Comparison of ENCODE assay signal across 9 cellular contexts in genomic region chr2:207143131-207143473, GRCh38. TPM values are rescaled to one million over a fixed set of nuclear protein-coding genes. Genes with fewer than 3 reads are reported as not detected.
DNase-seq lines count a peak whose midpoint lies in the region; TF ChIP-seq lines count a peak whose summit lies in the region.
"Had no signal": no experiment of that assay in that cellular context is flagged by ENCODE, and none has a peak within 500 bp of the region (broad histone marks: within the 10 kb centered on the region; RNA-seq: fewer than 3 reads in every experiment).

No MANE protein-coding gene starts in this region.

- H3K4me1 ChIP-seq in MM.1S (ENCODE audit: low read length): peaks cover 46% of the 10 kb centered on the region
- peaks cover 38% of the 10 kb centered on the region for H3K4me1 ChIP-seq in ectodermal cell (ENCODE audit: control insufficient read depth, insufficient read depth, low read length)
- H3K4me1 ChIP-seq in neutrophil (ENCODE audit: control insufficient read depth in 1 of 2, insufficient read depth in 1 of 2, low read depth in 1 of 2, low read length in 1 of 2): peaks cover 75 to 80% of the 10 kb centered on the region in 2 experiments

- H3K27ac ChIP-seq in MM.1S (ENCODE audit: low read length) (peak overlapping the region; percentile 94), ectodermal cell (ENCODE audit: insufficient read depth, low read depth, low read length, poor library complexity, severe bottlenecking) (peak overlapping the region; percentile 73), neutrophil (peak overlapping the region; percentile 94)

- H3K79me2 ChIP-seq in MM.1S (ENCODE audit: low read length): peaks cover 14% of the 10 kb centered on the region

- no peaks in the 10 kb centered on the region for H4K20me1 ChIP-seq in MM.1S (ENCODE audit: insufficient read depth, low read length)

- H3K4me2 ChIP-seq in MM.1S (ENCODE audit: low read depth, low read length): peak overlapping the region; percentile 78

- H3K4me3 ChIP-seq in GM06990 (replicated peaks; ENCODE audit: low read depth, low read length) (no peak overlapping the region), MM.1S (ENCODE audit: low read length) (peak overlapping the region; percentile 48), ectodermal cell (ENCODE audit: insufficient read depth, low read depth, low read length) (no peak overlapping the region), neutrophil (ENCODE audit: low read depth in 1 of 2, low read length in 1 of 2) (peak overlapping the region; percentile 52 to 55)

- peak overlapping the region; percentile 80 for H3K9ac ChIP-seq in MM.1S (ENCODE audit: low read length)

- 100% methylated on average over 1 of the region's 2 CpGs; no CpG with 5 or more reads in 1 of the 2 experiments for WGBS in ectodermal cell, 2 experiments

- no peaks in the 10 kb centered on the region for H3K36me3 ChIP-seq in GM06990 (ENCODE audit: control insufficient read depth, insufficient read depth, low read length)
- H3K36me3 ChIP-seq in MM.1S (replicated peaks; ENCODE audit: insufficient read depth, low read length): no peaks in the 10 kb centered on the region
- H3K36me3 ChIP-seq in ectodermal cell (ENCODE audit: control insufficient read depth, insufficient read depth, low read length): no peaks in the 10 kb centered on the region
- H3K36me3 ChIP-seq in neutrophil: peaks cover 18% of the 10 kb centered on the region

- no peak for TF ChIP-seq CTCF in GM06990 (IDR thresholded peaks at IDR 0.05; ENCODE audit: insufficient read depth, low read length, poor library complexity, severe bottlenecking)
- TF ChIP-seq CTCF in MM.1S (IDR thresholded peaks at IDR 0.05; ENCODE audit: low read length): no peak
- TF ChIP-seq CTCF in neutrophil (IDR thresholded peaks at IDR 0.05): no peak

- peak overlapping the region; percentile 47 for H2AFZ ChIP-seq in MM.1S (ENCODE audit: low read length)

- peaks cover 39% of the 10 kb centered on the region for H3F3A ChIP-seq in MM.1S (ENCODE audit: insufficient read depth, low read length)

- H3K9me2 ChIP-seq in MM.1S (replicated peaks; ENCODE audit: insufficient read depth, low read length): no peaks in the 10 kb centered on the region

- H3K9me3 ChIP-seq in MM.1S (replicated peaks; ENCODE audit: insufficient read depth, low read length) (no peaks in the 10 kb centered on the region), ectodermal cell (ENCODE audit: control insufficient read depth, low read length) (no peaks in the 10 kb centered on the region), neutrophil (no peaks in the 10 kb centered on the region)

- DNase-seq in GM06990 (ENCODE audit: extremely low read depth, insufficient read length): peak; percentile 27
- DNase-seq in MM.1S: no peak
- DNase-seq in cerebellum (ENCODE audit: low spot score): no peak
- DNase-seq in amygdala (lab: John Stamatoyannopoulos, UW): no peak
- no peak for DNase-seq in activated gamma-delta T cell (lab: John Stamatoyannopoulos, UW)
- no peak for DNase-seq in DMS153 treated with DMSO at 0.1 percent for 48 hours (lab: John Stamatoyannopoulos, UW; ENCODE audit: unreplicated experiment)
- DNase-seq: NCI-H1092 treated with DMSO at 0.1 percent for 48 hours had no signal

- H3K27me3 ChIP-seq in GM06990 (replicated peaks; ENCODE audit: control insufficient read depth, insufficient read depth, low read length) (no peaks in the 10 kb centered on the region), MM.1S (replicated peaks; ENCODE audit: insufficient read depth, low read length) (no peaks in the 10 kb centered on the region), ectodermal cell (ENCODE audit: control insufficient read depth, insufficient read depth, low read length, poor library complexity, severe bottlenecking) (no peaks in the 10 kb centered on the region), neutrophil (no peaks in the 10 kb centered on the region)

RNA-seq across cellular contexts. Expression of gene KLF7, which starts 22.6 kb away (rescaled TPM):
- polyA plus RNA-seq in ectodermal cell (2013, experiment 1 of 4): 12.3 TPM
- 9.7 TPM for polyA plus RNA-seq in ectodermal cell (2013, experiment 2 of 4)
- polyA plus RNA-seq in ectodermal cell (2013, experiment 3 of 4): 6.2 TPM
- polyA plus RNA-seq in ectodermal cell (2013, experiment 4 of 4): 7.5 TPM
- 60.2 TPM for total RNA-seq in cerebellum

Comparison
In these comparisons a context has a peak if more than half of its experiments do, and no peak if none do; other contexts are left out.
1. H3K4me3 ChIP-seq: peak in MM.1S (single experiment) and neutrophil (2 of 2); none in GM06990 (single experiment) and ectodermal cell (single experiment).
2. Peak in every context shown above with its lines, with median percentiles within 50 percentile points of each other: H3K27ac ChIP-seq.